26 cellular contexts compared by ENCODE assay signal in the genomic region with DNA sequence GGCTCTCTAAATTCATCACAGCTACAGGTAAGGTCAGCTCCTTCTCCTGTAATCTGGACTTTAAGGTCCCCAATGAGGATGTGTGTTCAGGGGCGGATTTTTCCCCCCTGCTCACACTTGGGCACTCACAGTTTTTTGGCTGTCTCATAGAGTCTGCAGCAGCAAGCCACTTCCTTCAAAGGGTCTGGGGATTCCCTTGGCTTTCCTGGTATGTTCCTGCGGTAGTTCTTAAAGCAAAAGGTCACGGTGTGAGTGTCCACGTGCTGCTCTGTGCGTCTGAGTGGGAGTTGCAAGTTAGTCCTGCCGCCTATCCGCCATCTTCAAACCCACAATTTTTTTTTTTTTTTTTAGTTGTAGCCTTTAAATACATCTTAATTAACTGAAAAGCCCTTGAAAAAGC. TPM values are rescaled to one million over a fixed set of nuclear protein-coding genes. Genes with fewer than 3 reads are reported as not detected.
"Had no signal": no experiment of that assay in that cellular context is flagged by ENCODE, and none has a peak within 500 bp of the region (broad histone marks: within the 10 kb centered on the region; RNA-seq: fewer than 3 reads in every experiment).

No MANE protein-coding gene starts in this region.

- H3K4me1 ChIP-seq: body of pancreas, gastroesophageal sphincter, suprapubic skin, tibial artery, upper lobe of right lung had no signal

- H3K27ac ChIP-seq: body of pancreas, cardiac muscle cell, gastroesophageal sphincter, hepatocyte, suprapubic skin, tibial artery, upper lobe of right lung had no signal

- H3K9me3 ChIP-seq: body of pancreas, suprapubic skin, upper lobe of right lung had no signal

- H3K4me3 ChIP-seq: body of pancreas, cardiac muscle cell, gastroesophageal sphincter, hepatocyte, suprapubic skin, tibial artery, upper lobe of right lung had no signal

- H3K79me2 ChIP-seq: hepatocyte had no signal

- H3K36me3 ChIP-seq: cardiac muscle cell, gastroesophageal sphincter, suprapubic skin, tibial artery, upper lobe of right lung had no signal

- ATAC-seq: activated CD8-positive, alpha-beta T cell treated with anti-CD3 and anti-CD28 coated beads for 36 hours; activated naive CD4-positive, alpha-beta T cell treated with anti-CD3 and anti-CD28 coated beads, Interleukin-2, amount 50 U/mL, for 72 hours; activated T-cell treated with anti-CD3 and anti-CD28 coated beads, Interleukin-2, amount 50 U/mL, for 72 hours; body of pancreas; effector memory CD8-positive, alpha-beta T cell; gastroesophageal sphincter; left ventricle myocardium superior; right cardiac atrium; upper lobe of right lung had no signal

- H3K9me3 Mint-ChIP-seq: activated CD4-positive, alpha-beta T cell treated with anti-CD3 and anti-CD28 coated beads, Interleukin-2, amount 10 ng/mL, durations not matched to agents 7 days and 5 days; activated CD8-positive, alpha-beta T cell treated with anti-CD3 and anti-CD28 coated beads for 36 hours; activated naive CD4-positive, alpha-beta T cell treated with anti-CD3 and anti-CD28 coated beads, Interleukin-2, amount 50 U/mL, for 72 hours; T-helper 1 cell treated with Interleukin-12 subunit alpha and Interleukin-12 subunit beta and Interleukin-4 antibody, amounts not matched to agents 30 μg/mL and 1 μg/mL, for 36 hours had no signal

- H3K27ac Mint-ChIP-seq: activated CD4-positive, alpha-beta T cell treated with anti-CD3 and anti-CD28 coated beads, Interleukin-2, amount 10 ng/mL, durations not matched to agents 7 days and 5 days; activated CD8-positive, alpha-beta T cell treated with anti-CD3 and anti-CD28 coated beads for 36 hours; activated naive CD4-positive, alpha-beta T cell treated with anti-CD3 and anti-CD28 coated beads, Interleukin-2, amount 50 U/mL, for 72 hours; activated T-cell treated with anti-CD3 and anti-CD28 coated beads, Interleukin-2, amount 50 U/mL, for 72 hours; effector memory CD8-positive, alpha-beta T cell; T-helper 1 cell treated with Interleukin-12 subunit alpha and Interleukin-12 subunit beta and Interleukin-4 antibody, amounts not matched to agents 30 μg/mL and 1 μg/mL, for 36 hours had no signal

- DNase-seq: activated CD4-positive, alpha-beta T cell treated with anti-CD3 and anti-CD28 coated beads, Interleukin-2, amount 10 ng/mL, durations not matched to agents 7 days and 5 days; activated CD4-positive, CD25-positive, alpha-beta regulatory T cell treated with anti-CD3 and anti-CD28 coated beads, Interleukin-2, amount 50 U/mL, for 72 hours; activated CD8-positive, alpha-beta T cell treated with anti-CD3 and anti-CD28 coated beads for 36 hours; activated naive CD4-positive, alpha-beta T cell; activated T-cell treated with anti-CD3 and anti-CD28 coated beads for 4 hours; activated T-cell treated with anti-CD3 and anti-CD28 coated beads, Interleukin-2, amount 50 U/mL, for 72 hours; anterior cingulate cortex; body of pancreas; cortex of kidney; effector memory CD8-positive, alpha-beta T cell; islet precursor cell; left ventricle myocardium superior; occipital lobe; right cardiac atrium; stimulated activated CD4-positive, alpha-beta T cell treated with anti-CD3 and anti-CD28 coated beads, Interleukin-15, amount 100 ng/mL, for 24 hours; stimulated activated naive CD4-positive, alpha-beta T cell; T1000; tibial artery; upper lobe of right lung had no signal

- H2AFZ ChIP-seq: hepatocyte had no signal

- H3K27me3 ChIP-seq: body of pancreas, cardiac muscle cell, gastroesophageal sphincter, hepatocyte, suprapubic skin, tibial artery, upper lobe of right lung had no signal

- H3K4me3 Mint-ChIP-seq: activated CD4-positive, alpha-beta T cell treated with anti-CD3 and anti-CD28 coated beads, Interleukin-2, amount 10 ng/mL, durations not matched to agents 7 days and 5 days; activated CD8-positive, alpha-beta T cell treated with anti-CD3 and anti-CD28 coated beads for 36 hours; activated T-cell treated with anti-CD3 and anti-CD28 coated beads, Interleukin-2, amount 50 U/mL, for 72 hours; effector memory CD8-positive, alpha-beta T cell; T-helper 1 cell treated with Interleukin-12 subunit alpha and Interleukin-12 subunit beta and Interleukin-4 antibody, amounts not matched to agents 30 μg/mL and 1 μg/mL, for 36 hours had no signal

- H3K4me2 ChIP-seq: hepatocyte had no signal

RNA-seq across cellular contexts. Expression of a gene that starts 15.4 kb away (rescaled TPM):
- total RNA-seq: upper lobe of right lung had no signal
- polyA plus RNA-seq: neural cell had no signal
